Comparison of ENCODE assay signal across 25 cellular contexts in genomic region chr4:122533841-122534240, GRCh38.
DNase-seq lines count a peak whose midpoint lies in the region; ATAC-seq and TF ChIP-seq lines count a peak whose summit lies in the region.
"Had no signal": no experiment of that assay in that cellular context is flagged by ENCODE, and none has a peak within 500 bp of the region (broad histone marks: within the 10 kb centered on the region; RNA-seq: fewer than 3 reads in every experiment).

No MANE protein-coding gene starts in this region.

- CTCF ChIA-PET in activated CD4-positive, alpha-beta T cell treated with anti-CD3 and anti-CD28 coated beads for 36 hours (lab: Charles Lee) = interaction anchor here (0.8 to 1.2 kb wide), 3 partner anchors 45 to 138 kb away, joined by 3 to 4 read pairs (median 3); no protein-coding TSS in a partner anchor
- CTCF ChIA-PET in A673 (lab: Charles Lee) = no interaction called here

- no peaks in the 10 kb centered on the region for H4K20me1 ChIP-seq in Karpas-422 (ENCODE audit: insufficient read depth, low read depth, low read length)

- H3K4me3 ChIP-seq in A673 (ENCODE audit: low read depth, low read length, poor library complexity, severe bottlenecking) = no peak overlapping the region
- H3K4me3 ChIP-seq in Karpas-422 (ENCODE audit: low read length) = no peak overlapping the region
- no peak overlapping the region for H3K4me3 ChIP-seq in brain microvascular endothelial cell (ENCODE audit: low read depth, low read length)
- H3K4me3 ChIP-seq: HAP-1, SJSA1 had no signal

- TF ChIP-seq CTCF in A673 (conservative IDR thresholded peaks at IDR 0.05; ENCODE audit: low read depth, low read length) (no peak), brain microvascular endothelial cell (IDR thresholded peaks at IDR 0.05; ENCODE audit: low read depth, low read length, missing control alignments) (no peak)

- H3K27ac ChIP-seq in A673 (ENCODE audit: low read depth, low read length, poor library complexity, severe bottlenecking) (no peak overlapping the region), Karpas-422 (ENCODE audit: low read length) (no peak overlapping the region), brain microvascular endothelial cell (peak overlapping the region; percentile 45)
- H3K27ac ChIP-seq: HL-60, SJSA1 had no signal

- H3K9me3 ChIP-seq in A673 (ENCODE audit: low read depth, low read length, poor library complexity, severe bottlenecking) = no peaks in the 10 kb centered on the region
- H3K9me3 ChIP-seq in Karpas-422 (ENCODE audit: low read length) = peaks cover 4% of the 10 kb centered on the region; the same call in 1 of the 2 replicates
- H3K9me3 ChIP-seq: HAP-1, SJSA1 had no signal

- POLR2A ChIA-PET in activated CD4-positive, alpha-beta T cell treated with anti-CD3 and anti-CD28 coated beads for 36 hours (lab: Charles Lee) = no interaction called here
- POLR2A ChIA-PET in A673 (lab: Charles Lee; ENCODE audit: low non-redundant PET) = no interaction called here

- peaks cover 8% of the 10 kb centered on the region for H3K36me3 Mint-ChIP-seq in activated CD4-positive, alpha-beta T cell treated with anti-CD3 and anti-CD28 coated beads for 36 hours (ENCODE audit: low read depth)
- H3K36me3 Mint-ChIP-seq: IgD-negative memory B cell had no signal

- no peak overlapping the region for H3K4me2 ChIP-seq in Karpas-422 (ENCODE audit: low read depth, low read length, poor library complexity, severe bottlenecking)

- H3K27ac Mint-ChIP-seq in activated CD4-positive, alpha-beta T cell treated with anti-CD3 and anti-CD28 coated beads for 36 hours = peak overlapping the region; percentile 24
- H3K27ac Mint-ChIP-seq: IgD-negative memory B cell had no signal

- no TSS peak for BruUV-seq in A673 (replicated peaks; lab: Mats Ljungman, UMichigan)

- DNase-seq in activated CD4-positive, alpha-beta T cell treated with anti-CD3 and anti-CD28 coated beads for 36 hours = no peak
- DNase-seq in activated CD4-positive, alpha-beta T cell treated with anti-CD3 and anti-CD28 coated beads, Interleukin-2, amount 50 U/mL, for 1 hour = no peak
- peak; percentile 21 for DNase-seq in A673 (ENCODE audit: low spot score)
- no peak for DNase-seq in Karpas-422
- no peak for DNase-seq in brain microvascular endothelial cell
- no peak for DNase-seq in cerebellum (ENCODE audit: low spot score)
- DNase-seq: 8988T, DMS153, DND-41, GOT3, NCI-H1092, NCI-H1417 treated with DMSO at 0.1 percent for 48 hours, NCI-H1694 treated with DMSO at 0.1 percent for 48 hours, NCI-H2081, NCI-H524, NCI-H774, PC-3, Right ventricle myocardium superior, RPMI8226 had no signal

- H3K36me3 ChIP-seq in A673 (ENCODE audit: insufficient read depth, low read length, poor library complexity, severe bottlenecking) (no peaks in the 10 kb centered on the region), Karpas-422 (ENCODE audit: insufficient read depth, low read length) (no peaks in the 10 kb centered on the region; the same call in 1 of the 2 replicates), brain microvascular endothelial cell (replicated peaks) (no peaks in the 10 kb centered on the region)
- H3K36me3 ChIP-seq: HAP-1, SJSA1 had no signal

- no peak overlapping the region for H3K9ac ChIP-seq in Karpas-422 (ENCODE audit: low read length)

- H3K27me3 Mint-ChIP-seq in activated CD4-positive, alpha-beta T cell treated with anti-CD3 and anti-CD28 coated beads for 36 hours = no peaks in the 10 kb centered on the region
- H3K27me3 Mint-ChIP-seq: IgD-negative memory B cell had no signal

- intact Hi-C loops in activated CD4-positive, alpha-beta T cell treated with anti-CD3 and anti-CD28 coated beads for 36 hours (cut with DNase I, micrococcal nuclease) = no loop called here
- intact Hi-C loops in A673 (cut with micrococcal nuclease; ENCODE audit: unreplicated experiment) = no loop called here

- peaks cover 19% of the 10 kb centered on the region for H3K9me3 Mint-ChIP-seq in activated CD4-positive, alpha-beta T cell treated with anti-CD3 and anti-CD28 coated beads for 36 hours (ENCODE audit: low read depth)

- peaks cover 60% of the 10 kb centered on the region for H3K4me1 Mint-ChIP-seq in activated CD4-positive, alpha-beta T cell treated with anti-CD3 and anti-CD28 coated beads for 36 hours
- H3K4me1 Mint-ChIP-seq: IgD-negative memory B cell had no signal

- no peak for ATAC-seq in activated CD4-positive, alpha-beta T cell treated with anti-CD3 and anti-CD28 coated beads for 36 hours
- no peak for ATAC-seq in HG02763 (IDR thresholded peaks at IDR 0.05; ENCODE audit: unreplicated experiment)
- ATAC-seq in GM21717 (IDR thresholded peaks at IDR 0.05; ENCODE audit: unreplicated experiment) = no peak
- ATAC-seq: PC-3 had no signal

- in situ Hi-C loops in brain microvascular endothelial cell (cut with HindIII; ENCODE audit: low pct_ligation_motif_present, low sequenced_read_pairs) = no loop called here

- H3K4me3 Mint-ChIP-seq in activated CD4-positive, alpha-beta T cell treated with anti-CD3 and anti-CD28 coated beads for 36 hours = no peak overlapping the region
- H3K4me3 Mint-ChIP-seq: IgD-negative memory B cell had no signal

- H2AFZ ChIP-seq in Karpas-422 (ENCODE audit: low read length) = peak overlapping the region; percentile 86

- no peaks in the 10 kb centered on the region for H3K79me2 ChIP-seq in Karpas-422 (ENCODE audit: low read length)

- H3K27me3 ChIP-seq in A673 (replicated peaks; ENCODE audit: insufficient read depth, low read depth, low read length, poor library complexity) (no peaks in the 10 kb centered on the region), Karpas-422 (ENCODE audit: low read length) (no peaks in the 10 kb centered on the region), brain microvascular endothelial cell (replicated peaks) (no peaks in the 10 kb centered on the region)
- H3K27me3 ChIP-seq: SJSA1 had no signal

- H3K9me2 ChIP-seq in Karpas-422 (replicated peaks; ENCODE audit: insufficient read depth, low read length) = no peaks in the 10 kb centered on the region

- H3K4me1 ChIP-seq in A673 (ENCODE audit: insufficient read depth, low read length, poor library complexity, severe bottlenecking) (no peaks in the 10 kb centered on the region), Karpas-422 (ENCODE audit: low read length) (peaks cover 13% of the 10 kb centered on the region)
- H3K4me1 ChIP-seq: HAP-1, SJSA1 had no signal
